Comparison of ENCODE assay signal across 17 cellular contexts in the genomic region with DNA sequence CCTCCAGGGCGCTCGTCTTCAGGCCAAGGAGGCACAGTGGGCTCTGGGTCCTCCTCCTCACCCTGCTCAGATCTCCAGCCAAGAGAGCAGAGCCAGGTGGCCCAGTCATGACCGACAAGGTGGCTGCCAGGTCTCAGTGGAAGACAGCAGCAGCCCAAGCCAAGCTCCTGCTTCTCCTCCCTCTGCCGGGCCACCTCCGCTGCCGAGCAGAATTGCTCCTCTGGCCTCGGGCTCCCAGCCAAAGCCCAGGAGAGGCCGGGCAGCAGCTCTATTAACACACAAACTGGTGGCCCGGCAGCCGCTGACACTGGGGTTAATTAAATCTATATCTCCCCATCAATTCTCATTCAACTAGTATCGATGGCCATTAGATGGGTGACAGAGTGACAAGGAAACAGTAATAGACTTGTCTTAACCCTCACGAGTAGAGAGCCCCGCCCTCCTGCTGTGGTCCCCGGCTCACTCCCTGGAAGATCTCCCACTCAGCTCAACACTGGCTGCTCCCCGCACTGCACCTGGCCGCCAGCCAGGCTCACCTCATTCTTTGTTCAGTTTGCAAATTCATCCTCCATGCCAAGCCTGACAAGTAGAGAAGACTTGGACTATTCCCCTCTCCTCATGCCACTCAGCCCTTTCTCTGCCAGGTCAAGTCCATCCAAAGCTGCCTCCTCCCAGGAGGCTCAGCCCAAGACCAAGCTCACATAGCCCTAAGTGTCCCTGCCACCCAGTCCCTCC.
DNase-seq lines count a peak whose midpoint lies in the region; TF ChIP-seq lines count a peak whose summit lies in the region.
"Had no signal": no experiment of that assay in that cellular context is flagged by ENCODE, and none has a peak within 500 bp of the region (broad histone marks: within the 10 kb centered on the region; RNA-seq: fewer than 3 reads in every experiment).

No MANE protein-coding gene starts in this region.

- H3K4me3 Mint-ChIP-seq in mesothelial cell of epicardium = no peak overlapping the region
- H3K4me3 Mint-ChIP-seq: CD4-positive, alpha-beta memory T cell had no signal

- H3K9me3 Mint-ChIP-seq in mesothelial cell of epicardium = no peaks in the 10 kb centered on the region
- H3K9me3 Mint-ChIP-seq: CD4-positive, alpha-beta memory T cell had no signal

- TF ChIP-seq CTCF in mesothelial cell of epicardium (IDR thresholded peaks at IDR 0.05; ENCODE audit: unreplicated experiment) = no peak

- H3K36me3 Mint-ChIP-seq in mesothelial cell of epicardium = no peaks in the 10 kb centered on the region
- H3K36me3 Mint-ChIP-seq: CD4-positive, alpha-beta memory T cell had no signal

- H3K27ac Mint-ChIP-seq in mesothelial cell of epicardium = no peak overlapping the region
- H3K27ac Mint-ChIP-seq: CD4-positive, alpha-beta memory T cell had no signal

- DNase-seq in COR-L47 (lab: John Stamatoyannopoulos, UW) = peak; percentile 70
- peak; percentile 27 for DNase-seq in NCI-H1092 (lab: John Stamatoyannopoulos, UW)
- DNase-seq in NCI-H446 treated with DMSO at 0.1 percent for 48 hours (lab: John Stamatoyannopoulos, UW) = peak; percentile 19
- DNase-seq in islet precursor cell = peak; percentile 42
- no peak for DNase-seq in activated CD4-positive, alpha-beta T cell treated with anti-CD3 and anti-CD28 coated beads for 4 hours
- no peak for DNase-seq in middle frontal gyrus (ENCODE audit: extremely low spot score, low spot score)
- no peak for DNase-seq in GF-D8 (lab: John Stamatoyannopoulos, UW)
- DNase-seq in mesothelial cell of epicardium (ENCODE audit: low spot score in 2 of 2, unreplicated experiment in 2 of 2) = no peak
- DNase-seq: activated naive CD4-positive, alpha-beta T cell; CD4-positive, alpha-beta memory T cell; colonic mucosa; kidney; MV-4-11; NCI-H510A treated with DMSO at 0.1 percent for 48 hours; PC-9; right lobe of liver; T-helper 9 cell had no signal

- H3K4me1 Mint-ChIP-seq in mesothelial cell of epicardium = peaks cover 13% of the 10 kb centered on the region
- H3K4me1 Mint-ChIP-seq: CD4-positive, alpha-beta memory T cell had no signal

- H3K27me3 Mint-ChIP-seq in mesothelial cell of epicardium (ENCODE audit: low read depth) = peaks cover 55% of the 10 kb centered on the region

Comparison
In these comparisons a context has a peak if more than half of its experiments do, and no peak if none do; other contexts are left out.
1. DNase-seq: peak in COR-L47 (single experiment), NCI-H1092 (single experiment), NCI-H446 treated with DMSO at 0.1 percent for 48 hours (single experiment) and islet precursor cell (single experiment); none in activated CD4-positive, alpha-beta T cell treated with anti-CD3 and anti-CD28 coated beads for 4 hours (0 of 2), middle frontal gyrus (single experiment), GF-D8 (single experiment) and mesothelial cell of epicardium (0 of 2).